In the genomic region with DNA sequence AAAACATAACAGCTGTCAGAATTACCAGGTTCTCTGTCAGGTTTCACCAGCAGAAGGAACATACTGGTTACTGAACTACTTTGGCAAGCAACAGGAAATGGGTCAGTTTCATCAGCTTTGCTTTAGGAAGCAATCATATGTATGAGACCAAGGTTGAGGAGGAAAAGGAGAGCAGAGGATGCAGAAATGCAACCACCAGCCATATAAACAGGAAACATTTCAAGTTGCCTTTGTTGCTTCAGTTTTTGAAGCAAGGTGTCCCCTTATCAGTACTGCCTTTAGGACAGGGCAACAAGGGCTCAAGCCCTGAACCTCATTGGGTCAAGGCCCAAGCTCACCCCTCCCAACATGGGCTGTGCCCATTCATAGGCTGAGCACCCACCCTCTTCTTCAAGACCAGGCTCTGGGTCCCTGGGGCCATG, we compare ENCODE assay signal across 8 cellular contexts. TPM values are rescaled to one million over a fixed set of nuclear protein-coding genes. Genes with fewer than 3 reads are reported as not detected.
DNase-seq lines count a peak whose midpoint lies in the region; ATAC-seq and TF ChIP-seq lines count a peak whose summit lies in the region.

No MANE protein-coding gene starts in this region.

- ATAC-seq in DND-41 (ENCODE audit: insufficient read depth, low read depth) (peak; percentile 92), GM19467 (IDR thresholded peaks at IDR 0.05; ENCODE audit: unreplicated experiment) (peak; percentile 86), HG03469 (IDR thresholded peaks at IDR 0.05; ENCODE audit: unreplicated experiment) (peak; percentile 81), body of pancreas (no peak)

- no peaks in the 10 kb centered on the region for H3K79me2 ChIP-seq in DND-41 (ENCODE audit: insufficient read depth, low read length)

- no peak overlapping the region for H2AFZ ChIP-seq in DND-41 (ENCODE audit: low read depth, low read length)

- peak overlapping the region; percentile 60 for H3K27ac ChIP-seq in DND-41 (ENCODE audit: low read length)
- no peak overlapping the region for H3K27ac ChIP-seq in body of pancreas
- peak overlapping the region in 1 of 4 donors; percentile 35 for H3K27ac ChIP-seq in tibial nerve

- intact Hi-C loops in body of pancreas (cut with DNase I): no loop called here

- peaks cover 3% of the 10 kb centered on the region; the same call in 1 of the 2 replicates for H4K20me1 ChIP-seq in DND-41 (ENCODE audit: insufficient read depth, low read length)

- TF ChIP-seq EP300 in tibial nerve (IDR thresholded peaks at IDR 0.05): no peak

- H3K9me3 ChIP-seq in DND-41 (ENCODE audit: insufficient read depth, low read length, severe bottlenecking) (no peaks in the 10 kb centered on the region), body of pancreas (no peaks in the 10 kb centered on the region), HAP-1 (no peaks in the 10 kb centered on the region), tibial nerve (no peaks in the 10 kb centered on the region)

- TF ChIP-seq CTCF in DND-41 (IDR thresholded peaks at IDR 0.05; ENCODE audit: borderline replicate concordance, extremely low read depth, low read length, poor library complexity, severe bottlenecking) (no peak), fibroblast of mammary gland (conservative IDR thresholded peaks at IDR 0.05; ENCODE audit: control insufficient read depth, insufficient read depth, low read depth, low read length) (no peak), body of pancreas (IDR thresholded peaks at IDR 0.05) (no peak), tibial nerve (IDR thresholded peaks at IDR 0.05) (no peak)

- TF ChIP-seq POLR2A in body of pancreas (IDR thresholded peaks at IDR 0.05) (no peak), tibial nerve (IDR thresholded peaks at IDR 0.05) (no peak)

- peak; percentile 45 for DNase-seq in DND-41
- peak; percentile 38 for DNase-seq in fibroblast of mammary gland (ENCODE audit: low read depth)
- no peak for DNase-seq in body of pancreas
- no peak for DNase-seq in NCI-H1436 treated with DMSO at 0.1 percent for 48 hours (lab: John Stamatoyannopoulos, UW)
- DNase-seq in HAP-1 (ENCODE audit: low spot score in 2 of 2): no peak
- no peak for DNase-seq in tibial nerve (ENCODE audit: low spot score in 2 of 2)

- H3K4me3 ChIP-seq in DND-41 (ENCODE audit: low read depth in 1 of 2, low read length in 2 of 2): no peak overlapping the region; a peak in 1 of 4 replicates
- H3K4me3 ChIP-seq in fibroblast of mammary gland (ENCODE audit: control insufficient read depth, low read depth, low read length): no peak overlapping the region
- no peak overlapping the region for H3K4me3 ChIP-seq in body of pancreas
- no peak overlapping the region for H3K4me3 ChIP-seq in HAP-1
- H3K4me3 ChIP-seq in tibial nerve: no peak overlapping the region

- H3K27me3 ChIP-seq in DND-41 (ENCODE audit: insufficient read depth, low read length, poor library complexity) (no peaks in the 10 kb centered on the region), body of pancreas (no peaks in the 10 kb centered on the region), HAP-1 (ENCODE audit: low read depth) (no peaks in the 10 kb centered on the region), tibial nerve (no peaks in the 10 kb centered on the region)

- H3K4me1 ChIP-seq in DND-41 (ENCODE audit: insufficient read depth, low read length) (peaks cover 23% of the 10 kb centered on the region), body of pancreas (peaks cover 53% of the 10 kb centered on the region), HAP-1 (no peaks in the 10 kb centered on the region), tibial nerve (peaks cover 0 to 31% (median 11%) of the 10 kb centered on the region in 4 donors)

- no peak overlapping the region for H3K9ac ChIP-seq in DND-41 (ENCODE audit: low read depth, low read length)

- H3K36me3 ChIP-seq in DND-41 (ENCODE audit: insufficient read depth, low read length): no peaks in the 10 kb centered on the region
- H3K36me3 ChIP-seq in body of pancreas (replicated peaks in 1 of 2; ENCODE audit: insufficient read depth in 1 of 2, low read depth in 2 of 2): no peaks in the 10 kb centered on the region
- H3K36me3 ChIP-seq in HAP-1 (replicated peaks): no peaks in the 10 kb centered on the region; the same call in 1 of the 2 replicates
- peaks cover 0 to 9% (median 0%) of the 10 kb centered on the region in 3 donors for H3K36me3 ChIP-seq in tibial nerve

- in situ Hi-C loops in HAP-1 (cut with MboI; ENCODE audit: low sequenced_read_pairs): no loop called here

- peak overlapping the region; percentile 24; the same call in 1 of the 2 replicates for H3K4me2 ChIP-seq in DND-41 (ENCODE audit: insufficient read depth, low read length)

RNA-seq across cellular contexts. Expression of a gene that starts 10.2 kb away (rescaled TPM):
- 10 to 100 TPM; 22.1 to 26.4 TPM for total RNA-seq in body of pancreas
- total RNA-seq in tibial nerve: 10 to 100 TPM; 24.9 to 41.1 (median 29.7) TPM

Comparison
In these comparisons a context has a peak if more than half of its experiments do, and no peak if none do; other contexts are left out.
1. DNase-seq: peak in DND-41 (single experiment) and fibroblast of mammary gland (single experiment); none in body of pancreas (0 of 4), NCI-H1436 treated with DMSO at 0.1 percent for 48 hours (single experiment), HAP-1 (0 of 2) and tibial nerve (0 of 2).